In the genomic region with DNA sequence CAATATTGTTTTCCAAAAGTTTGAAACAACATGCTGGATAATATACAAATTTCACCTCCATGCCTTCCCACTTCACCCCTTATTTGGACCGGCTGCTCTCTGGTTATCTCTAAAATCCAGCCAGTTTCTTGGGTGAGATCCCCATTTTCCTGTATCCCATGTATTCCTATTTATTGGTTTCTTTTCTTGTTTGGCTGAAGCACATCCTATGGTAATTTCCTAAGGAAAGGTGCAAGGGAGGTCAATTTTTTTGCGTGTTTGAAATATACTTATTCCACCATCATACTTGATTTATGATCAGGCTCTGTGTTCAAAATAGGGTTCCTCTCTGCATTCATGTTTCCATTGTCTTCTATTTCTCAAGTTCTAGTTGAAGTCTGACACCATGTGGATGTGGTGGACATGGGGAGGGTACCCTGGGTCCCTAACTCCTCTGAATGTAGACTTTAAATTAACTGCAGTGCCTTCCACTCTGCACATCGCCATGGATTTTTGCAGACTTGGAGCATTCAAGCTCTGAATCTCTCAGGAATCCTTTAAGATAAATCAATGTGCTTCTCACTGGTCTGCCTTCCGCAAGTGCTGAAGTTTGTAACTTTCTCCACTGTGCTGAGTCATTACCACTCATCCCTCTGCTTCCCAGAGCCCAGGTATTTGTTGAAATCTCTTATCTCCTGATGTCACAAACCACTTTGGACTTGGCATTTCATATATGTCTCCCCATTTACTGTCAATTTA, we compare ENCODE assay signal across 3 cellular contexts.
TF ChIP-seq lines count a peak whose summit lies in the region.

No MANE protein-coding gene starts in this region.

TF ChIP-seq in GM23338, 12 proteins besides CTCF, POLR2A, EP300 and RAD21:
- TF ChIP-seq, protein P1, sequence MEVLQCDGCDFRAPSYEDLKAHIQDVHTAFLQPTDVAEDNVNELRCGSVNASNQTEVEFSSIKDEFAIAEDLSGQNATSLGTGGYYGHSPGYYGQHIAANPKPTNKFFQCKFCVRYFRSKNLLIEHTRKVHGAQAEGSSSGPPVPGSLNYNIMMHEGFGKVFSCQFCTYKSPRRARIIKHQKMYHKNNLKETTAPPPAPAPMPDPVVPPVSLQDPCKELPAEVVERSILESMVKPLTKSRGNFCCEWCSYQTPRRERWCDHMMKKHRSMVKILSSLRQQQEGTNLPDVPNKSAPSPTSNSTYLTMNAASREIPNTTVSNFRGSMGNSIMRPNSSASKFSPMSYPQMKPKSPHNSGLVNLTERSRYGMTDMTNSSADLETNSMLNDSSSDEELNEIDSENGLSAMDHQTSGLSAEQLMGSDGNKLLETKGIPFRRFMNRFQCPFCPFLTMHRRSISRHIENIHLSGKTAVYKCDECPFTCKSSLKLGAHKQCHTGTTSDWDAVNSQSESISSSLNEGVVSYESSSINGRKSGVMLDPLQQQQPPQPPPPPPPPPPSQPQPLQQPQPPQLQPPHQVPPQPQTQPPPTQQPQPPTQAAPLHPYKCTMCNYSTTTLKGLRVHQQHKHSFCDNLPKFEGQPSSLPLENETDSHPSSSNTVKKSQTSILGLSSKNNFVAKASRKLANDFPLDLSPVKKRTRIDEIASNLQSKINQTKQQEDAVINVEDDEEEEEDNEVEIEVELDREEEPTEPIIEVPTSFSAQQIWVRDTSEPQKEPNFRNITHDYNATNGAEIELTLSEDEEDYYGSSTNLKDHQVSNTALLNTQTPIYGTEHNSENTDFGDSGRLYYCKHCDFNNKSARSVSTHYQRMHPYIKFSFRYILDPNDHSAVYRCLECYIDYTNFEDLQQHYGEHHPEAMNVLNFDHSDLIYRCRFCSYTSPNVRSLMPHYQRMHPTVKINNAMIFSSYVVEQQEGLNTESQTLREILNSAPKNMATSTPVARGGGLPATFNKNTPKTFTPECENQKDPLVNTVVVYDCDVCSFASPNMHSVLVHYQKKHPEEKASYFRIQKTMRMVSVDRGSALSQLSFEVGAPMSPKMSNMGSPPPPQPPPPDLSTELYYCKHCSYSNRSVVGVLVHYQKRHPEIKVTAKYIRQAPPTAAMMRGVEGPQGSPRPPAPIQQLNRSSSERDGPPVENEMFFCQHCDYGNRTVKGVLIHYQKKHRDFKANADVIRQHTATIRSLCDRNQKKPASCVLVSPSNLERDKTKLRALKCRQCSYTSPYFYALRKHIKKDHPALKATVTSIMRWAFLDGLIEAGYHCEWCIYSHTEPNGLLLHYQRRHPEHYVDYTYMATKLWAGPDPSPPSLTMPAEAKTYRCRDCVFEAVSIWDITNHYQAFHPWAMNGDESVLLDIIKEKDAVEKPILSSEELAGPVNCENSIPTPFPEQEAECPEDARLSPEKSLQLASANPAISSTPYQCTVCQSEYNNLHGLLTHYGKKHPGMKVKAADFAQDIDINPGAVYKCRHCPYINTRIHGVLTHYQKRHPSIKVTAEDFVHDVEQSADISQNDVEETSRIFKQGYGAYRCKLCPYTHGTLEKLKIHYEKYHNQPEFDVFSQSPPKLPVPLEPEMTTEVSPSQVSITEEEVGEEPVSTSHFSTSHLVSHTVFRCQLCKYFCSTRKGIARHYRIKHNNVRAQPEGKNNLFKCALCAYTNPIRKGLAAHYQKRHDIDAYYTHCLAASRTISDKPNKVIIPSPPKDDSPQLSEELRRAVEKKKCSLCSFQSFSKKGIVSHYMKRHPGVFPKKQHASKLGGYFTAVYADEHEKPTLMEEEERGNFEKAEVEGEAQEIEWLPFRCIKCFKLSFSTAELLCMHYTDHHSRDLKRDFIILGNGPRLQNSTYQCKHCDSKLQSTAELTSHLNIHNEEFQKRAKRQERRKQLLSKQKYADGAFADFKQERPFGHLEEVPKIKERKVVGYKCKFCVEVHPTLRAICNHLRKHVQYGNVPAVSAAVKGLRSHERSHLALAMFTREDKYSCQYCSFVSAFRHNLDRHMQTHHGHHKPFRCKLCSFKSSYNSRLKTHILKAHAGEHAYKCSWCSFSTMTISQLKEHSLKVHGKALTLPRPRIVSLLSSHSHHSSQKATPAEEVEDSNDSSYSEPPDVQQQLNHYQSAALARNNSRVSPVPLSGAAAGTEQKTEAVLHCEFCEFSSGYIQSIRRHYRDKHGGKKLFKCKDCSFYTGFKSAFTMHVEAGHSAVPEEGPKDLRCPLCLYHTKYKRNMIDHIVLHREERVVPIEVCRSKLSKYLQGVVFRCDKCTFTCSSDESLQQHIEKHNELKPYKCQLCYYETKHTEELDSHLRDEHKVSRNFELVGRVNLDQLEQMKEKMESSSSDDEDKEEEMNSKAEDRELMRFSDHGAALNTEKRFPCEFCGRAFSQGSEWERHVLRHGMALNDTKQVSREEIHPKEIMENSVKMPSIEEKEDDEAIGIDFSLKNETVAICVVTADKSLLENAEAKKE (CRISPR knock-in tag; IDR thresholded peaks at IDR 0.05), result no peak
- TF ChIP-seq CREB1 (CRISPR knock-in tag; IDR thresholded peaks at IDR 0.05; ENCODE audit: low read depth), result no peak
- TF ChIP-seq ZNF114 (CRISPR knock-in tag; IDR thresholded peaks at IDR 0.05), result no peak
TF ChIP-seq in GM23338: peak in this region for 0.

TF ChIP-seq in K562, 482 proteins besides CTCF, POLR2A, EP300 and RAD21 (continues in another document):
- TF ChIP-seq, protein P2, sequence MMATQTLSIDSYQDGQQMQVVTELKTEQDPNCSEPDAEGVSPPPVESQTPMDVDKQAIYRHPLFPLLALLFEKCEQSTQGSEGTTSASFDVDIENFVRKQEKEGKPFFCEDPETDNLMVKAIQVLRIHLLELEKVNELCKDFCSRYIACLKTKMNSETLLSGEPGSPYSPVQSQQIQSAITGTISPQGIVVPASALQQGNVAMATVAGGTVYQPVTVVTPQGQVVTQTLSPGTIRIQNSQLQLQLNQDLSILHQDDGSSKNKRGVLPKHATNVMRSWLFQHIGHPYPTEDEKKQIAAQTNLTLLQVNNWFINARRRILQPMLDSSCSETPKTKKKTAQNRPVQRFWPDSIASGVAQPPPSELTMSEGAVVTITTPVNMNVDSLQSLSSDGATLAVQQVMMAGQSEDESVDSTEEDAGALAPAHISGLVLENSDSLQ (IDR thresholded peaks at IDR 0.05), result 0 out of 2 replicates have a peak, but pooled peaks have one; percentile 12
- no peak for TF ChIP-seq SMARCB1 (IDR thresholded peaks at IDR 0.05; ENCODE audit: insufficient read length, low read depth)
- peak; percentile 74; the same call in 1 of the 2 replicates for TF ChIP-seq ZNF316 (IDR thresholded peaks at IDR 0.05)
- no peak for TF ChIP-seq ZNF699 (CRISPR knock-in tag; IDR thresholded peaks at IDR 0.05; ENCODE audit: insufficient replicate concordance)
- TF ChIP-seq CTBP1 (IDR thresholded peaks at IDR 0.05; ENCODE audit: borderline replicate concordance), result no peak
- 0 out of 2 replicates have a peak, but pooled peaks have one; percentile 24 for TF ChIP-seq ARID1B (IDR thresholded peaks at IDR 0.05)
- TF ChIP-seq, protein P3, sequence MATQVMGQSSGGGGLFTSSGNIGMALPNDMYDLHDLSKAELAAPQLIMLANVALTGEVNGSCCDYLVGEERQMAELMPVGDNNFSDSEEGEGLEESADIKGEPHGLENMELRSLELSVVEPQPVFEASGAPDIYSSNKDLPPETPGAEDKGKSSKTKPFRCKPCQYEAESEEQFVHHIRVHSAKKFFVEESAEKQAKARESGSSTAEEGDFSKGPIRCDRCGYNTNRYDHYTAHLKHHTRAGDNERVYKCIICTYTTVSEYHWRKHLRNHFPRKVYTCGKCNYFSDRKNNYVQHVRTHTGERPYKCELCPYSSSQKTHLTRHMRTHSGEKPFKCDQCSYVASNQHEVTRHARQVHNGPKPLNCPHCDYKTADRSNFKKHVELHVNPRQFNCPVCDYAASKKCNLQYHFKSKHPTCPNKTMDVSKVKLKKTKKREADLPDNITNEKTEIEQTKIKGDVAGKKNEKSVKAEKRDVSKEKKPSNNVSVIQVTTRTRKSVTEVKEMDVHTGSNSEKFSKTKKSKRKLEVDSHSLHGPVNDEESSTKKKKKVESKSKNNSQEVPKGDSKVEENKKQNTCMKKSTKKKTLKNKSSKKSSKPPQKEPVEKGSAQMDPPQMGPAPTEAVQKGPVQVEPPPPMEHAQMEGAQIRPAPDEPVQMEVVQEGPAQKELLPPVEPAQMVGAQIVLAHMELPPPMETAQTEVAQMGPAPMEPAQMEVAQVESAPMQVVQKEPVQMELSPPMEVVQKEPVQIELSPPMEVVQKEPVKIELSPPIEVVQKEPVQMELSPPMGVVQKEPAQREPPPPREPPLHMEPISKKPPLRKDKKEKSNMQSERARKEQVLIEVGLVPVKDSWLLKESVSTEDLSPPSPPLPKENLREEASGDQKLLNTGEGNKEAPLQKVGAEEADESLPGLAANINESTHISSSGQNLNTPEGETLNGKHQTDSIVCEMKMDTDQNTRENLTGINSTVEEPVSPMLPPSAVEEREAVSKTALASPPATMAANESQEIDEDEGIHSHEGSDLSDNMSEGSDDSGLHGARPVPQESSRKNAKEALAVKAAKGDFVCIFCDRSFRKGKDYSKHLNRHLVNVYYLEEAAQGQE (CRISPR knock-in tag; IDR thresholded peaks at IDR 0.05; ENCODE audit: low read depth), result no peak
- TF ChIP-seq, protein P4, sequence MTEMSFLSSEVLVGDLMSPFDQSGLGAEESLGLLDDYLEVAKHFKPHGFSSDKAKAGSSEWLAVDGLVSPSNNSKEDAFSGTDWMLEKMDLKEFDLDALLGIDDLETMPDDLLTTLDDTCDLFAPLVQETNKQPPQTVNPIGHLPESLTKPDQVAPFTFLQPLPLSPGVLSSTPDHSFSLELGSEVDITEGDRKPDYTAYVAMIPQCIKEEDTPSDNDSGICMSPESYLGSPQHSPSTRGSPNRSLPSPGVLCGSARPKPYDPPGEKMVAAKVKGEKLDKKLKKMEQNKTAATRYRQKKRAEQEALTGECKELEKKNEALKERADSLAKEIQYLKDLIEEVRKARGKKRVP (CRISPR knock-in tag; IDR thresholded peaks at IDR 0.05), result no peak
- no peak for TF ChIP-seq DNMT1 (IDR thresholded peaks at IDR 0.05)
- no peak for TF ChIP-seq ZNF668 (CRISPR knock-in tag; IDR thresholded peaks at IDR 0.05)

TF ChIP-seq in HepG2, 621 proteins besides CTCF, POLR2A, EP300 and RAD21:
- TF ChIP-seq ZNF10 (CRISPR knock-in tag; IDR thresholded peaks at IDR 0.05; ENCODE audit: borderline replicate concordance, low read depth), result no peak
- peak; percentile 51; the same call in 1 of the 2 replicates for TF ChIP-seq NFE2 (CRISPR knock-in tag; IDR thresholded peaks at IDR 0.05)
- no peak for TF ChIP-seq CENPX (CRISPR knock-in tag; IDR thresholded peaks at IDR 0.05)
- TF ChIP-seq NFE2L2 (IDR thresholded peaks at IDR 0.05; ENCODE audit: low read length), result peak; percentile 13; the same call in 1 of the 2 replicates
TF ChIP-seq in HepG2: peak in this region for 2.
